In the genomic region with DNA sequence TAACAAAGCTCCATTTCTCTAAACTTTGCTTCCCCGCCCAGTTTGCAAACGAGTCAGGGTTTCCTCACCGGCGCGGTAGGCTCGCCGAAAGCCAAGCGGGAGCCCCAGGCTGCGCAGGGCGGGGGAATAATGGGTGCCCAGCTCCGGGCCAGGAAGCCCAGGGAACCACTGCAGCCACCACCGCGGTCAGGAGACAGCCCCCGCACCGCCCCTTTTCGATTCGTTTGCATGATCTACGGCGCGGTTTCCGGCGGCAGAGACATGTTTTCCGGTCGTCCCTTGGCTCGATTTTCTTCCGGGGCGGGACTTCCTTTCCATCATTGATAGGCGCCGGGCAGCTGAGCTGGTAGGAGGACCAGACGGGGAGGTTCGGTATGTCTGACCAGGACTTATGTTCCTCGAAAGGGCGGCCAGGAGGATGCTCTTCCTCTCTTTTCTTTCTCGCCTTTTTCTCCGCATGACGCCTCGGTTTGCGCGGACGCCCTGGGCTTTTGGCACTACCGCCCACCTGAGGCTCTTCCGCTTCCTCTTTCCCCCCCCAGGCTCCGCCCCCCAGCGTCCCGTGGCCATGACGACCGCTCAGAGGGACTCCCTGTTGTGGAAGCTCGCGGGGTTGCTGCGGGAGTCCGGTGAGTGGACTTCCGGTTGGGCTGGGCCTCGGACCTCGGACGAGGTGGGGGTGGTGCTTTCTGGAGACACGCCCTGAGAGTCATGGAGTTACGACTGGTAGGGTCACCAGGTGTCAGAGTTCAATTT, we compare ENCODE assay signal across 1 cellular context.
TF ChIP-seq lines count a peak whose summit lies in the region.

A gene with protein sequence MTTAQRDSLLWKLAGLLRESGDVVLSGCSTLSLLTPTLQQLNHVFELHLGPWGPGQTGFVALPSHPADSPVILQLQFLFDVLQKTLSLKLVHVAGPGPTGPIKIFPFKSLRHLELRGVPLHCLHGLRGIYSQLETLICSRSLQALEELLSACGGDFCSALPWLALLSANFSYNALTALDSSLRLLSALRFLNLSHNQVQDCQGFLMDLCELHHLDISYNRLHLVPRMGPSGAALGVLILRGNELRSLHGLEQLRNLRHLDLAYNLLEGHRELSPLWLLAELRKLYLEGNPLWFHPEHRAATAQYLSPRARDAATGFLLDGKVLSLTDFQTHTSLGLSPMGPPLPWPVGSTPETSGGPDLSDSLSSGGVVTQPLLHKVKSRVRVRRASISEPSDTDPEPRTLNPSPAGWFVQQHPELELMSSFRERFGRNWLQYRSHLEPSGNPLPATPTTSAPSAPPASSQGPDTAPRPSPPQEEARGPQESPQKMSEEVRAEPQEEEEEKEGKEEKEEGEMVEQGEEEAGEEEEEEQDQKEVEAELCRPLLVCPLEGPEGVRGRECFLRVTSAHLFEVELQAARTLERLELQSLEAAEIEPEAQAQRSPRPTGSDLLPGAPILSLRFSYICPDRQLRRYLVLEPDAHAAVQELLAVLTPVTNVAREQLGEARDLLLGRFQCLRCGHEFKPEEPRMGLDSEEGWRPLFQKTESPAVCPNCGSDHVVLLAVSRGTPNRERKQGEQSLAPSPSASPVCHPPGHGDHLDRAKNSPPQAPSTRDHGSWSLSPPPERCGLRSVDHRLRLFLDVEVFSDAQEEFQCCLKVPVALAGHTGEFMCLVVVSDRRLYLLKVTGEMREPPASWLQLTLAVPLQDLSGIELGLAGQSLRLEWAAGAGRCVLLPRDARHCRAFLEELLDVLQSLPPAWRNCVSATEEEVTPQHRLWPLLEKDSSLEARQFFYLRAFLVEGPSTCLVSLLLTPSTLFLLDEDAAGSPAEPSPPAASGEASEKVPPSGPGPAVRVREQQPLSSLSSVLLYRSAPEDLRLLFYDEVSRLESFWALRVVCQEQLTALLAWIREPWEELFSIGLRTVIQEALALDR (plus strand): TSS at position 306 of the 756 bp plus-strand sequence. CDS start 263 bp downstream, at position 569.

TF ChIP-seq in HepG2, 621 proteins besides CTCF, POLR2A, EP300 and RAD21 (continued from another document and continues in another):
- TF ChIP-seq, protein P1, sequence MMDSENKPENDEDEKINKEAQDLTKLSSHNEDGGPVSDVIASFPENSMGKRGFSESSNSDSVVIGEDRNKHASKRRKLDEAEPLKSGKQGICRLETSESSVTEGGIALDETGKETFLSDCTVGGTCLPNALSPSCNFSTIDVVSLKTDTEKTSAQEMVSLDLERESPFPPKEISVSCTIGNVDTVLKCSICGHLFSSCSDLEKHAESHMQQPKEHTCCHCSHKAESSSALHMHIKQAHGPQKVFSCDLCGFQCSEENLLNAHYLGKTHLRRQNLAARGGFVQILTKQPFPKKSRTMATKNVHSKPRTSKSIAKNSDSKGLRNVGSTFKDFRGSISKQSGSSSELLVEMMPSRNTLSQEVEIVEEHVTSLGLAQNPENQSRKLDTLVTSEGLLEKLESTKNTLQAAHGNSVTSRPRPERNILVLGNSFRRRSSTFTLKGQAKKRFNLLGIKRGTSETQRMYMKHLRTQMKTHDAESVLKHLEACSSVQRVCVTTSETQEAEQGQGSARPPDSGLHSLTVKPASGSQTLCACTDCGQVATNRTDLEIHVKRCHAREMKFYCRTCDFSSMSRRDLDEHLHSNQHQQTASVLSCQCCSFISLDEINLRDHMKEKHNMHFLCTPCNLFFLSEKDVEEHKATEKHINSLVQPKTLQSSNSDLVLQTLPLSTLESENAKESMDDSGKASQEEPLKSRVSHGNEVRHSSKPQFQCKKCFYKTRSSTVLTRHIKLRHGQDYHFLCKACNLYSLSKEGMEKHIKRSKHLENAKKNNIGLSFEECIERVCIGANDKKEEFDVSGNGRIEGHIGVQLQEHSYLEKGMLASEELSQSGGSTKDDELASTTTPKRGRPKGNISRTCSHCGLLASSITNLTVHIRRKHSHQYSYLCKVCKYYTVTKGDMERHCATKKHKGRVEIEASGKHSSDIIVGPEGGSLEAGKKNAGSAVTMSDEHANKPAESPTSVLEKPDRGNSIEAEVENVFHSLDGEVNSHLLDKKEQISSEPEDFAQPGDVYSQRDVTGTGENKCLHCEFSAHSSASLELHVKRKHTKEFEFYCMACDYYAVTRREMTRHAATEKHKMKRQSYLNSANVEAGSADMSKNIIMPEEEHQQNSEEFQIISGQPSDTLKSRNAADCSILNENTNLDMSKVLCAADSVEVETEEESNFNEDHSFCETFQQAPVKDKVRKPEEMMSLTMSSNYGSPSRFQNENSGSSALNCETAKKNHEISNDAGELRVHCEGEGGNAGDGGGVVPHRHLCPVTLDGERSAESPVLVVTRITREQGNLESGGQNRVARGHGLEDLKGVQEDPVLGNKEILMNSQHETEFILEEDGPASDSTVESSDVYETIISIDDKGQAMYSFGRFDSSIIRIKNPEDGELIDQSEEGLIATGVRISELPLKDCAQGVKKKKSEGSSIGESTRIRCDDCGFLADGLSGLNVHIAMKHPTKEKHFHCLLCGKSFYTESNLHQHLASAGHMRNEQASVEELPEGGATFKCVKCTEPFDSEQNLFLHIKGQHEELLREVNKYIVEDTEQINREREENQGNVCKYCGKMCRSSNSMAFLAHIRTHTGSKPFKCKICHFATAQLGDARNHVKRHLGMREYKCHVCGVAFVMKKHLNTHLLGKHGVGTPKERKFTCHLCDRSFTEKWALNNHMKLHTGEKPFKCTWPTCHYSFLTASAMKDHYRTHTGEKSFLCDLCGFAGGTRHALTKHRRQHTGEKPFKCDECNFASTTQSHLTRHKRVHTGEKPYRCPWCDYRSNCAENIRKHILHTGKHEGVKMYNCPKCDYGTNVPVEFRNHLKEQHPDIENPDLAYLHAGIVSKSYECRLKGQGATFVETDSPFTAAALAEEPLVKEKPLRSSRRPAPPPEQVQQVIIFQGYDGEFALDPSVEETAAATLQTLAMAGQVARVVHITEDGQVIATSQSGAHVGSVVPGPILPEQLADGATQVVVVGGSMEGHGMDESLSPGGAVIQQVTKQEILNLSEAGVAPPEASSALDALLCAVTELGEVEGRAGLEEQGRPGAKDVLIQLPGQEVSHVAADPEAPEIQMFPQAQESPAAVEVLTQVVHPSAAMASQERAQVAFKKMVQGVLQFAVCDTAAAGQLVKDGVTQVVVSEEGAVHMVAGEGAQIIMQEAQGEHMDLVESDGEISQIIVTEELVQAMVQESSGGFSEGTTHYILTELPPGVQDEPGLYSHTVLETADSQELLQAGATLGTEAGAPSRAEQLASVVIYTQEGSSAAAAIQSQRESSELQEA (CRISPR knock-in tag; IDR thresholded peaks at IDR 0.05; ENCODE audit: not compliant biosample characterization) = peak; percentile 75
- TF ChIP-seq NR2F1 (CRISPR knock-in tag; IDR thresholded peaks at IDR 0.05) = no peak; a peak in 2 of 4 replicates
- TF ChIP-seq MAFK (conservative IDR thresholded peaks at IDR 0.05 in 1 of 2, IDR thresholded peaks at IDR 0.05 in 1 of 2; ENCODE audit: low read length in 2 of 2) = no peak
- TF ChIP-seq, protein P2, sequence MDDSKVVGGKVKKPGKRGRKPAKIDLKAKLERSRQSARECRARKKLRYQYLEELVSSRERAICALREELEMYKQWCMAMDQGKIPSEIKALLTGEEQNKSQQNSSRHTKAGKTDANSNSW (CRISPR knock-in tag; IDR thresholded peaks at IDR 0.05; ENCODE audit: borderline replicate concordance) = peak; percentile 49; the same call in 1 of the 2 replicates
- TF ChIP-seq, protein P3, sequence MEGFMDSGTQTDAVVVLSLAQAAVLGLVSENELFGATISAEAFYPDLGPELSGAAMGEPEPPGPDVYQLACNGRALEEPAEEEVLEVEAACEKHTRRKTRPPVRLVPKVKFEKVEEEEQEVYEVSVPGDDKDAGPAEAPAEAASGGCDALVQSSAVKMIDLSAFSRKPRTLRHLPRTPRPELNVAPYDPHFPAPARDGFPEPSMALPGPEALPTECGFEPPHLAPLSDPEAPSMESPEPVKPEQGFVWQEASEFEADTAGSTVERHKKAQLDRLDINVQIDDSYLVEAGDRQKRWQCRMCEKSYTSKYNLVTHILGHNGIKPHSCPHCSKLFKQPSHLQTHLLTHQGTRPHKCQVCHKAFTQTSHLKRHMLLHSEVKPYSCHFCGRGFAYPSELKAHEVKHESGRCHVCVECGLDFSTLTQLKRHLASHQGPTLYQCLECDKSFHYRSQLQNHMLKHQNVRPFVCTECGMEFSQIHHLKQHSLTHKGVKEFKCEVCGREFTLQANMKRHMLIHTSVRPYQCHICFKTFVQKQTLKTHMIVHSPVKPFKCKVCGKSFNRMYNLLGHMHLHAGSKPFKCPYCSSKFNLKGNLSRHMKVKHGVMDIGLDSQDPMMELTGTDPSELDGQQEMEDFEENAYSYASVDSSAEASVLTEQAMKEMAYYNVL (CRISPR knock-in tag; IDR thresholded peaks at IDR 0.05; ENCODE audit: borderline replicate concordance) = 0 out of 2 replicates have a peak, but pooled peaks have one; percentile 50
- 0 out of 2 replicates have a peak, but pooled peaks have one; percentile 81 for TF ChIP-seq ZNF782 (CRISPR knock-in tag; IDR thresholded peaks at IDR 0.05; ENCODE audit: borderline replicate concordance)
- TF ChIP-seq ATF1 (CRISPR knock-in tag; IDR thresholded peaks at IDR 0.05) = peak; percentile 95
- TF ChIP-seq ZNF570 (CRISPR knock-in tag; IDR thresholded peaks at IDR 0.05; ENCODE audit: borderline replicate concordance) = no peak
- TF ChIP-seq, protein P4, sequence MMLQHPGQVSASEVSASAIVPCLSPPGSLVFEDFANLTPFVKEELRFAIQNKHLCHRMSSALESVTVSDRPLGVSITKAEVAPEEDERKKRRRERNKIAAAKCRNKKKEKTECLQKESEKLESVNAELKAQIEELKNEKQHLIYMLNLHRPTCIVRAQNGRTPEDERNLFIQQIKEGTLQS (CRISPR knock-in tag; IDR thresholded peaks at IDR 0.05) = 0 out of 2 replicates have a peak, but pooled peaks have one; percentile 18
- TF ChIP-seq, protein P5, sequence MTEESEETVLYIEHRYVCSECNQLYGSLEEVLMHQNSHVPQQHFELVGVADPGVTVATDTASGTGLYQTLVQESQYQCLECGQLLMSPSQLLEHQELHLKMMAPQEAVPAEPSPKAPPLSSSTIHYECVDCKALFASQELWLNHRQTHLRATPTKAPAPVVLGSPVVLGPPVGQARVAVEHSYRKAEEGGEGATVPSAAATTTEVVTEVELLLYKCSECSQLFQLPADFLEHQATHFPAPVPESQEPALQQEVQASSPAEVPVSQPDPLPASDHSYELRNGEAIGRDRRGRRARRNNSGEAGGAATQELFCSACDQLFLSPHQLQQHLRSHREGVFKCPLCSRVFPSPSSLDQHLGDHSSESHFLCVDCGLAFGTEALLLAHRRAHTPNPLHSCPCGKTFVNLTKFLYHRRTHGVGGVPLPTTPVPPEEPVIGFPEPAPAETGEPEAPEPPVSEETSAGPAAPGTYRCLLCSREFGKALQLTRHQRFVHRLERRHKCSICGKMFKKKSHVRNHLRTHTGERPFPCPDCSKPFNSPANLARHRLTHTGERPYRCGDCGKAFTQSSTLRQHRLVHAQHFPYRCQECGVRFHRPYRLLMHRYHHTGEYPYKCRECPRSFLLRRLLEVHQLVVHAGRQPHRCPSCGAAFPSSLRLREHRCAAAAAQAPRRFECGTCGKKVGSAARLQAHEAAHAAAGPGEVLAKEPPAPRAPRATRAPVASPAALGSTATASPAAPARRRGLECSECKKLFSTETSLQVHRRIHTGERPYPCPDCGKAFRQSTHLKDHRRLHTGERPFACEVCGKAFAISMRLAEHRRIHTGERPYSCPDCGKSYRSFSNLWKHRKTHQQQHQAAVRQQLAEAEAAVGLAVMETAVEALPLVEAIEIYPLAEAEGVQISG (CRISPR knock-in tag; IDR thresholded peaks at IDR 0.05) = peak; percentile 96
- TF ChIP-seq JUND (CRISPR knock-in tag; IDR thresholded peaks at IDR 0.05) = 0 out of 2 replicates have a peak, but pooled peaks have one; percentile 37
- TF ChIP-seq, protein P6, sequence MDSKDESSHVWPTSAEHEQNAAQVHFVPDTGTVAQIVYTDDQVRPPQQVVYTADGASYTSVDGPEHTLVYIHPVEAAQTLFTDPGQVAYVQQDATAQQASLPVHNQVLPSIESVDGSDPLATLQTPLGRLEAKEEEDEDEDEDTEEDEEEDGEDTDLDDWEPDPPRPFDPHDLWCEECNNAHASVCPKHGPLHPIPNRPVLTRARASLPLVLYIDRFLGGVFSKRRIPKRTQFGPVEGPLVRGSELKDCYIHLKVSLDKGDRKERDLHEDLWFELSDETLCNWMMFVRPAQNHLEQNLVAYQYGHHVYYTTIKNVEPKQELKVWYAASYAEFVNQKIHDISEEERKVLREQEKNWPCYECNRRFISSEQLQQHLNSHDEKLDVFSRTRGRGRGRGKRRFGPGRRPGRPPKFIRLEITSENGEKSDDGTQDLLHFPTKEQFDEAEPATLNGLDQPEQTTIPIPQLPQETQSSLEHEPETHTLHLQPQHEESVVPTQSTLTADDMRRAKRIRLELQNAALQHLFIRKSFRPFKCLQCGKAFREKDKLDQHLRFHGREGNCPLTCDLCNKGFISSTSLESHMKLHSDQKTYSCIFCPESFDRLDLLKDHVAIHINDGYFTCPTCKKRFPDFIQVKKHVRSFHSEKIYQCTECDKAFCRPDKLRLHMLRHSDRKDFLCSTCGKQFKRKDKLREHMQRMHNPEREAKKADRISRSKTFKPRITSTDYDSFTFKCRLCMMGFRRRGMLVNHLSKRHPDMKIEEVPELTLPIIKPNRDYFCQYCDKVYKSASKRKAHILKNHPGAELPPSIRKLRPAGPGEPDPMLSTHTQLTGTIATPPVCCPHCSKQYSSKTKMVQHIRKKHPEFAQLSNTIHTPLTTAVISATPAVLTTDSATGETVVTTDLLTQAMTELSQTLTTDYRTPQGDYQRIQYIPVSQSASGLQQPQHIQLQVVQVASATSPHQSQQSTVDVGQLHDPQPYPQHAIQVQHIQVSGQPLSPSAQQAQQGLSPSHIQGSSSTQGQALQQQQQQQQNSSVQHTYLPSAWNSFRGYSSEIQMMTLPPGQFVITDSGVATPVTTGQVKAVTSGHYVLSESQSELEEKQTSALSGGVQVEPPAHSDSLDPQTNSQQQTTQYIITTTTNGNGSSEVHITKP (CRISPR knock-in tag; IDR thresholded peaks at IDR 0.05; ENCODE audit: low read depth) = peak; percentile 74
- peak; percentile 93 for TF ChIP-seq POLR2AphosphoS5 (IDR thresholded peaks at IDR 0.05; ENCODE audit: low read depth, low read length)
- peak; percentile 68 for TF ChIP-seq IRF2 (CRISPR knock-in tag; IDR thresholded peaks at IDR 0.05)
- TF ChIP-seq RFX1 (IDR thresholded peaks at IDR 0.05) = peak; percentile 100
- no peak for TF ChIP-seq ARNT (IDR thresholded peaks at IDR 0.05)
- TF ChIP-seq ZNF761 (CRISPR knock-in tag; conservative IDR thresholded peaks at IDR 0.05) = 0 out of 2 replicates have a peak, but pooled peaks have one; percentile 59
- TF ChIP-seq, protein P7, sequence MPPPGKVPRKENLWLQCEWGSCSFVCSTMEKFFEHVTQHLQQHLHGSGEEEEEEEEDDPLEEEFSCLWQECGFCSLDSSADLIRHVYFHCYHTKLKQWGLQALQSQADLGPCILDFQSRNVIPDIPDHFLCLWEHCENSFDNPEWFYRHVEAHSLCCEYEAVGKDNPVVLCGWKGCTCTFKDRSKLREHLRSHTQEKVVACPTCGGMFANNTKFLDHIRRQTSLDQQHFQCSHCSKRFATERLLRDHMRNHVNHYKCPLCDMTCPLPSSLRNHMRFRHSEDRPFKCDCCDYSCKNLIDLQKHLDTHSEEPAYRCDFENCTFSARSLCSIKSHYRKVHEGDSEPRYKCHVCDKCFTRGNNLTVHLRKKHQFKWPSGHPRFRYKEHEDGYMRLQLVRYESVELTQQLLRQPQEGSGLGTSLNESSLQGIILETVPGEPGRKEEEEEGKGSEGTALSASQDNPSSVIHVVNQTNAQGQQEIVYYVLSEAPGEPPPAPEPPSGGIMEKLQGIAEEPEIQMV (CRISPR knock-in tag; IDR thresholded peaks at IDR 0.05; ENCODE audit: low read depth) = peak; percentile 27; the same call in 1 of the 2 replicates
- peak; percentile 86 for TF ChIP-seq ZNF263 (CRISPR knock-in tag; IDR thresholded peaks at IDR 0.05)
- TF ChIP-seq ZNF788 (CRISPR knock-in tag; IDR thresholded peaks at IDR 0.05; ENCODE audit: borderline replicate concordance) = peak; percentile 81
- peak; percentile 93; the same call in 1 of the 2 replicates for TF ChIP-seq ZSCAN31 (CRISPR knock-in tag; IDR thresholded peaks at IDR 0.05; ENCODE audit: low read depth)
- TF ChIP-seq IKZF4 (CRISPR knock-in tag; IDR thresholded peaks at IDR 0.05; ENCODE audit: borderline replicate concordance, low read depth, not compliant biosample characterization) = no peak
- peak; percentile 60 for TF ChIP-seq NFYC (CRISPR knock-in tag; IDR thresholded peaks at IDR 0.05)
- TF ChIP-seq ZNF354B (CRISPR knock-in tag; IDR thresholded peaks at IDR 0.05) = no peak
- TF ChIP-seq PHF5A (CRISPR knock-in tag; IDR thresholded peaks at IDR 0.05; ENCODE audit: low read depth, unreplicated experiment) = peak; percentile 56
- no peak for TF ChIP-seq ZNF780A (CRISPR knock-in tag; IDR thresholded peaks at IDR 0.05)
